Comparison of ENCODE assay signal across 14 cellular contexts in the genomic region with DNA sequence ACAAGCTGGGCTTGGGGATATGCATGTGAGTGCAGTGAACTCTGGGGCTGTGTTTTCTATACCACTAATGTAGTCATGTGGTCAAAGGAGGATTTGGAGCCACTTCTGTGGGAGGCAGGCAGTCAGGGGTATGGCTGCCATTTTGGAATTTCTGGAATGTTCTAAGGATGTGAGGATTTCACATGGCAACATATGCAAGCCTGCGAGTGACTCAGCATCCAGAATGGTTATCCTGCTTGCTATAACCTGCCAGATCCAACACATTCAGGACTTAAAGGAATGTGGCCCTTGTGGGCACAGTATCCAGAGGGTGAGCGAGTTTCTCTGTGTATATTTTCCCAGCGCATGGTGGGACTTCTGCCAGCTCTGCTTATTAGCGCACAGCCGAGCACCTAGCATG.
DNase-seq lines count a peak whose midpoint lies in the region.
"Had no signal": no experiment of that assay in that cellular context is flagged by ENCODE, and none has a peak within 500 bp of the region (broad histone marks: within the 10 kb centered on the region; RNA-seq: fewer than 3 reads in every experiment).

No MANE protein-coding gene starts in this region.

- H3K36me3 ChIP-seq in NT2/D1 (ENCODE audit: insufficient read depth, insufficient read length, low read length), result no peaks in the 10 kb centered on the region
- H3K36me3 ChIP-seq: gastrocnemius medialis, prostate gland had no signal

- H3K9ac ChIP-seq in NT2/D1 (ENCODE audit: insufficient read length, low read depth), result no peak overlapping the region

- no peaks in the 10 kb centered on the region for H3K9me3 ChIP-seq in NT2/D1 (ENCODE audit: insufficient read depth, low read length)
- H3K9me3 ChIP-seq: gastrocnemius medialis, prostate gland had no signal

- H3K4me1 ChIP-seq in NT2/D1 (ENCODE audit: insufficient read depth, insufficient read length), result peaks cover 8% of the 10 kb centered on the region
- H3K4me1 ChIP-seq: gastrocnemius medialis, prostate gland had no signal

- H3K4me3 ChIP-seq in NT2/D1 (ENCODE audit: insufficient read length, low read depth), result no peak overlapping the region
- H3K4me3 ChIP-seq: gastrocnemius medialis, prostate gland had no signal

- no peaks in the 10 kb centered on the region for H3K27me3 ChIP-seq in NT2/D1 (ENCODE audit: insufficient read depth, insufficient read length)
- H3K27me3 ChIP-seq: gastrocnemius medialis had no signal

- H3K27ac ChIP-seq in epithelial cell of prostate, result peak overlapping the region; percentile 33
- H3K27ac ChIP-seq: gastrocnemius medialis, prostate gland had no signal

- DNase-seq in EH (ENCODE audit: low read depth) (peak; percentile 79), NT2/D1 (ENCODE audit: low read depth, low spot score) (peak; percentile 51), epithelial cell of prostate (ENCODE audit: low read depth, low spot score) (peak; percentile 73), left kidney (ENCODE audit: low read depth, low spot score) (peak; percentile 29), SIG-M5 treated with dmso at 0.1 percent for 504 hours (lab: John Stamatoyannopoulos, UW; ENCODE audit: unreplicated experiment) (no peak), SIG-M5 (lab: John Stamatoyannopoulos, UW) (no peak), NCI-H1105 treated with DMSO at 0.1 percent for 48 hours (lab: John Stamatoyannopoulos, UW) (no peak)
- DNase-seq in activated naive CD4-positive, alpha-beta T cell (lab: John Stamatoyannopoulos, UW), result no peak
- DNase-seq: activated CD4-positive, alpha-beta T cell treated with anti-CD3 and anti-CD28 coated beads for 1 hour; CD4-positive, CD25-positive, alpha-beta regulatory T cell; central memory CD4-positive, alpha-beta T cell; gastrocnemius medialis; NCI-H1436 treated with DMSO at 0.1 percent for 48 hours had no signal

Comparison
In these comparisons a context has a peak if more than half of its experiments do, and no peak if none do; other contexts are left out.
1. DNase-seq: peak in EH (single experiment), NT2/D1 (single experiment), epithelial cell of prostate (single experiment) and left kidney (single experiment); none in SIG-M5 treated with dmso at 0.1 percent for 504 hours (single experiment), SIG-M5 (single experiment), activated naive CD4-positive, alpha-beta T cell (0 of 4) and NCI-H1105 treated with DMSO at 0.1 percent for 48 hours (single experiment).